Comparison of ENCODE assay signal across 17 cellular contexts in the genomic region with DNA sequence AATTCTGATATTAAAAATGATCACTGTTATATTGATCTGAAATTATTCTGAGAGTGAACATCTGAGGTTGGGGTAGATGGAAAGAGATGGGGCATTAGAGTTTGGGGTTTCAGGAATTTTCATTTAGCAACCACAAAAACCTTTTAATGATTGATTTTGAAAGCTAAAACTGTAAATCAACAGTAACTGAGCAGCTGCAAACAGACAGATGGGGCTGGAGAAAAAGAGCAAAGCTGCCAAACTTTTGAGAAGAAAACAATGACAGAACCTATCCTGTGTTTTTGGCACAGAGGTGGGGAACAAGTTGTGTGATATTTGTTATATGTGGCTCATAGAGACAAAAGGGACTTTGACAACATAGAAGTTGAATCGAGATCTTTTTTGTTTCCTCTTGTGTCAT.
"Had no signal": no experiment of that assay in that cellular context is flagged by ENCODE, and none has a peak within 500 bp of the region (broad histone marks: within the 10 kb centered on the region; RNA-seq: fewer than 3 reads in every experiment).

No MANE protein-coding gene starts in this region.

- DNase-seq: activated CD4-positive, alpha-beta T cell treated with anti-CD3 and anti-CD28 coated beads for 4 hours; activated CD4-positive, alpha-beta T cell treated with anti-CD3 and anti-CD28 coated beads, Interleukin-2, amount 50 U/mL, for 4 hours; activated naive CD4-positive, alpha-beta T cell; activated T-cell treated with anti-CD3 and anti-CD28 coated beads for 4 hours; activated T-cell treated with anti-CD3 and anti-CD28 coated beads, Interleukin-2, amount 50 U/mL, for 72 hours; dermis blood vessel endothelial cell; effector CD8-positive, alpha-beta T cell; esophagus squamous epithelium; foreskin melanocyte; left lung; lower lobe of right lung; mesenchymal stem cell; natural killer cell; right lobe of liver; stimulated activated CD4-positive, alpha-beta T cell treated with anti-CD3 and anti-CD28 coated beads, Interleukin-12 subunit alpha, Interleukin-12 subunit beta, amount 100 ng/mL, for 4 hours; stimulated activated CD4-positive, alpha-beta T cell treated with anti-CD3 and anti-CD28 coated beads, Interleukin-4, amount 100 ng/mL, for 24 hours; uterus had no signal
